9 cellular contexts compared by ENCODE assay signal in genomic region chr20:36841030-36841429, GRCh38. TPM values are rescaled to one million over a fixed set of nuclear protein-coding genes. Genes with fewer than 3 reads are reported as not detected.
DNase-seq lines count a peak whose midpoint lies in the region; ATAC-seq and TF ChIP-seq lines count a peak whose summit lies in the region.
"Not testable (repeated sequence)": the region's sequence is repeated elsewhere in the genome, so short reads cannot be mapped to it uniquely, and the experiment has no call there.
"Had no signal": no experiment of that assay in that cellular context is flagged by ENCODE, and none has a peak within 500 bp of the region (broad histone marks: within the 10 kb centered on the region; RNA-seq: fewer than 3 reads in every experiment).

No MANE protein-coding gene starts in this region.

- not testable (repeated sequence) for H3K79me2 ChIP-seq in GM23338 (replicated peaks; ENCODE audit: insufficient read depth)
- peaks cover 45% of the 10 kb centered on the region for H3K79me2 ChIP-seq in fibroblast of lung (ENCODE audit: control insufficient read depth, insufficient read depth, low read length)

- not testable (repeated sequence) for H3K4me2 ChIP-seq in GM23338; fibroblast of lung (ENCODE audit: extremely low read depth, insufficient read depth, low read length)

- not testable (repeated sequence) for H3K4me3 Mint-ChIP-seq in GM23338; activated CD8-positive, alpha-beta memory T cell treated with anti-CD3 and anti-CD28 coated beads, Interleukin-2, amount 10 ng/mL, durations not matched to agents 7 days and 5 days; MCF 10A (ENCODE audit: unreplicated experiment)
- peak overlapping the region; percentile 16 for H3K4me3 Mint-ChIP-seq in natural killer cell treated with Interleukin-12 subunit alpha and Interleukin-12 subunit beta and Interleukin-15 and Interleukin-18, amount 100 ng/mL, for 72 hours
- H3K4me3 Mint-ChIP-seq in stimulated activated naive B cell treated with anti-CD40 and anti-IgM and Interleukin-4, amounts not matched to agents 10 μg/mL and 1 μg/mL and 100 μg/mL, for 72 hours: peak overlapping the region in 1 of 2 donors; percentile 18

- H3K27ac ChIP-seq in GM23338 (ENCODE audit: low read depth): not testable (repeated sequence)
- H3K27ac ChIP-seq in SJCRH30: peak overlapping the region; percentile 37
- peak overlapping the region; percentile 57 for H3K27ac ChIP-seq in fibroblast of lung (ENCODE audit: insufficient read depth, low read length)

- not testable (repeated sequence) for H3K9me2 ChIP-seq in GM23338 (ENCODE audit: insufficient read depth)

- H3K9me3 ChIP-seq in SJCRH30 (replicated peaks); fibroblast of lung (ENCODE audit: control insufficient read depth, insufficient read depth, low read depth, low read length): not testable (repeated sequence)

- not testable (repeated sequence) for H3K4me3 ChIP-seq in GM23338; SJCRH30; fibroblast of lung (replicated peaks in 1 of 4; ENCODE audit: control extremely low read depth in 1 of 4, insufficient read depth in 1 of 4, low read depth in 3 of 4, low read length in 4 of 4)

- not testable (repeated sequence) for H3K9ac ChIP-seq in fibroblast of lung (ENCODE audit: insufficient read depth, low read length)

- H3K4me1 ChIP-seq in GM23338 (ENCODE audit: insufficient read depth) (peaks cover 13% of the 10 kb centered on the region; the same call in 1 of the 2 replicates), SJCRH30 (peaks cover 18% of the 10 kb centered on the region), fibroblast of lung (ENCODE audit: control insufficient read depth, extremely low read depth, insufficient read depth, low read length) (peaks cover 24% of the 10 kb centered on the region)

- H3K27ac Mint-ChIP-seq in GM23338: peak overlapping the region; percentile 36; the same call in 1 of the 2 replicates
- H3K27ac Mint-ChIP-seq in activated CD8-positive, alpha-beta memory T cell treated with anti-CD3 and anti-CD28 coated beads, Interleukin-2, amount 10 ng/mL, durations not matched to agents 7 days and 5 days: peak overlapping the region; percentile 78
- peak overlapping the region; percentile 50 for H3K27ac Mint-ChIP-seq in MCF 10A (ENCODE audit: low read depth, unreplicated experiment)
- H3K27ac Mint-ChIP-seq in natural killer cell treated with Interleukin-12 subunit alpha and Interleukin-12 subunit beta and Interleukin-15 and Interleukin-18, amount 100 ng/mL, for 72 hours: peak overlapping the region; percentile 80 to 95
- peak overlapping the region; percentile 86 for H3K27ac Mint-ChIP-seq in stimulated activated naive B cell treated with anti-CD40 and anti-IgM and Interleukin-4, amounts not matched to agents 10 μg/mL and 1 μg/mL and 100 μg/mL, for 72 hours

- H4K20me1 ChIP-seq in GM23338 (replicated peaks; ENCODE audit: insufficient read depth); fibroblast of lung (ENCODE audit: control insufficient read depth, extremely low read depth, insufficient read depth, low read length): not testable (repeated sequence)

- H3K27me3 ChIP-seq in GM23338 (ENCODE audit: insufficient read depth); SJCRH30; fibroblast of lung (ENCODE audit: control insufficient read depth, insufficient read depth, low read length): not testable (repeated sequence)

- H3K4me1 Mint-ChIP-seq in GM23338 (peaks cover 24% of the 10 kb centered on the region), MCF 10A (ENCODE audit: insufficient read depth, unreplicated experiment) (peaks cover 10% of the 10 kb centered on the region)
- peaks cover 32% of the 10 kb centered on the region for H3K4me1 Mint-ChIP-seq in activated CD8-positive, alpha-beta memory T cell treated with anti-CD3 and anti-CD28 coated beads, Interleukin-2, amount 10 ng/mL, durations not matched to agents 7 days and 5 days
- H3K4me1 Mint-ChIP-seq in natural killer cell treated with Interleukin-12 subunit alpha and Interleukin-12 subunit beta and Interleukin-15 and Interleukin-18, amount 100 ng/mL, for 72 hours (ENCODE audit: low read depth in 2 of 2): peaks cover 14 to 18% of the 10 kb centered on the region in 2 donors
- H3K4me1 Mint-ChIP-seq in stimulated activated naive B cell treated with anti-CD40 and anti-IgM and Interleukin-4, amounts not matched to agents 10 μg/mL and 1 μg/mL and 100 μg/mL, for 72 hours: peaks cover 42 to 76% of the 10 kb centered on the region in 2 donors

- intact Hi-C loops in MCF 10A (cut with micrococcal nuclease): not testable (repeated sequence)

- not testable (repeated sequence) for TF ChIP-seq CTCF in GM23338 (conservative IDR thresholded peaks at IDR 0.05; ENCODE audit: low read depth in 2 of 2); MCF 10A (IDR thresholded peaks at IDR 0.05; ENCODE audit: unreplicated experiment); fibroblast of lung (conservative IDR thresholded peaks at IDR 0.05 in 1 of 2, IDR thresholded peaks at IDR 0.05 in 1 of 2; ENCODE audit: low read depth in 1 of 2, low read length in 2 of 2)

- not testable (repeated sequence) for BruUV-seq in MCF 10A (replicated peaks; lab: Mats Ljungman, UMichigan)

- DNase-seq in GM23338 (ENCODE audit: low spot score); SJCRH30; activated CD8-positive, alpha-beta memory T cell treated with anti-CD3 and anti-CD28 coated beads, Interleukin-2, amount 10 ng/mL, durations not matched to agents 7 days and 5 days; MCF 10A (ENCODE audit: unreplicated experiment); fibroblast of lung (ENCODE audit: low read depth in 2 of 2); natural killer cell treated with Interleukin-12 subunit alpha and Interleukin-12 subunit beta and Interleukin-15 and Interleukin-18, amount 100 ng/mL, for 72 hours (ENCODE audit: low spot score); stimulated activated naive B cell treated with anti-CD40 and anti-IgM and Interleukin-4, amounts not matched to agents 10 μg/mL and 1 μg/mL and 100 μg/mL, for 72 hours: not testable (repeated sequence)

- H3K36me3 Mint-ChIP-seq in GM23338 (ENCODE audit: low read depth); activated CD8-positive, alpha-beta memory T cell treated with anti-CD3 and anti-CD28 coated beads, Interleukin-2, amount 10 ng/mL, durations not matched to agents 7 days and 5 days; natural killer cell treated with Interleukin-12 subunit alpha and Interleukin-12 subunit beta and Interleukin-15 and Interleukin-18, amount 100 ng/mL, for 72 hours: not testable (repeated sequence)
- H3K36me3 Mint-ChIP-seq in MCF 10A (ENCODE audit: insufficient read depth, unreplicated experiment): peaks cover 36% of the 10 kb centered on the region
- peaks cover 21 to 37% of the 10 kb centered on the region in 2 donors for H3K36me3 Mint-ChIP-seq in stimulated activated naive B cell treated with anti-CD40 and anti-IgM and Interleukin-4, amounts not matched to agents 10 μg/mL and 1 μg/mL and 100 μg/mL, for 72 hours

- not testable (repeated sequence) for H3F3A ChIP-seq in GM23338 (replicated peaks; ENCODE audit: low read depth)

- H3K36me3 ChIP-seq in GM23338 (ENCODE audit: insufficient read depth); SJCRH30: not testable (repeated sequence)
- peaks cover 13% of the 10 kb centered on the region for H3K36me3 ChIP-seq in fibroblast of lung (ENCODE audit: control insufficient read depth, insufficient read depth, low read length)

- peaks cover 12% of the 10 kb centered on the region for H3K27me3 Mint-ChIP-seq in GM23338 (ENCODE audit: insufficient read depth, low read depth, poor library complexity)
- H3K27me3 Mint-ChIP-seq in activated CD8-positive, alpha-beta memory T cell treated with anti-CD3 and anti-CD28 coated beads, Interleukin-2, amount 10 ng/mL, durations not matched to agents 7 days and 5 days; MCF 10A (ENCODE audit: insufficient read depth, unreplicated experiment); natural killer cell treated with Interleukin-12 subunit alpha and Interleukin-12 subunit beta and Interleukin-15 and Interleukin-18, amount 100 ng/mL, for 72 hours; stimulated activated naive B cell treated with anti-CD40 and anti-IgM and Interleukin-4, amounts not matched to agents 10 μg/mL and 1 μg/mL and 100 μg/mL, for 72 hours: not testable (repeated sequence)

- POLR2A ChIA-PET in MCF 10A (lab: Yijun Ruan, JAX): interaction anchor here (0.7 to 2.0 kb wide), 5 partner anchors 13 to 41 kb away, joined by 3 to 8 read pairs (median 4); a partner anchor contains a TSS

- ATAC-seq in GM23338; activated CD8-positive, alpha-beta memory T cell treated with anti-CD3 and anti-CD28 coated beads, Interleukin-2, amount 10 ng/mL, durations not matched to agents 7 days and 5 days; natural killer cell treated with Interleukin-12 subunit alpha and Interleukin-12 subunit beta and Interleukin-15 and Interleukin-18, amount 100 ng/mL, for 72 hours; stimulated activated naive B cell treated with anti-CD40 and anti-IgM and Interleukin-4, amounts not matched to agents 10 μg/mL and 1 μg/mL and 100 μg/mL, for 72 hours (replicated peaks): not testable (repeated sequence)

- CTCF ChIA-PET in activated CD8-positive, alpha-beta memory T cell treated with anti-CD3 and anti-CD28 coated beads, Interleukin-2, amount 10 ng/mL, durations not matched to agents 7 days and 5 days (lab: Charles Lee): interaction anchor here (1.3 to 3.3 kb wide), 3 partner anchors 20 to 33 kb away, joined by 4 to 17 read pairs (median 16); a partner anchor contains a TSS
- CTCF ChIA-PET in MCF 10A (lab: Yijun Ruan, JAX): interaction anchor here (0.6 to 0.8 kb wide), 3 partner anchors 13 to 1781 kb away, joined by 3 to 5 read pairs (median 3); a partner anchor contains a TSS

- H3K9me3 Mint-ChIP-seq in GM23338; activated CD8-positive, alpha-beta memory T cell treated with anti-CD3 and anti-CD28 coated beads, Interleukin-2, amount 10 ng/mL, durations not matched to agents 7 days and 5 days (ENCODE audit: low read depth); MCF 10A (ENCODE audit: unreplicated experiment); natural killer cell treated with Interleukin-12 subunit alpha and Interleukin-12 subunit beta and Interleukin-15 and Interleukin-18, amount 100 ng/mL, for 72 hours; stimulated activated naive B cell treated with anti-CD40 and anti-IgM and Interleukin-4, amounts not matched to agents 10 μg/mL and 1 μg/mL and 100 μg/mL, for 72 hours: not testable (repeated sequence)

- H2AFZ ChIP-seq in GM23338; fibroblast of lung (ENCODE audit: low read length): not testable (repeated sequence)

RNA-seq across cellular contexts. Expression of gene TLDC2, which starts 34.9 kb away (rescaled TPM):
- 0.38 and 0.85 TPM in 2 replicates for total RNA-seq in GM23338 (2014; rRNA removed; shearing (Covaris generic))
- polyA plus RNA-seq in GM23338 (2016; fragmentation: Nextera tagmentation; extraction: Ambion mirVana): 0.16 and 0.28 TPM in 2 replicates
- 1.8 and 1.9 TPM in 2 replicates for total RNA-seq in SJCRH30 (2014; rRNA removed; shearing (Covaris generic))
- total RNA-seq in activated CD8-positive, alpha-beta memory T cell treated with anti-CD3 and anti-CD28 coated beads, Interleukin-2, amount 10 ng/mL, durations not matched to agents 7 days and 5 days: not detected
- total RNA-seq in MCF 10A (2022): not detected in 2 replicates
- under 0.01 TPM in 1 of 2 replicates, not detected in the other for total RNA-seq in fibroblast of lung
- polyA plus RNA-seq in fibroblast of lung: 0.09 TPM in 2 replicates
- 0.06 TPM in 1 of 2 replicates, not detected in the other for polyA plus RNA-seq in fibroblast of lung (2012)
- not detected in 2 replicates for polyA minus RNA-seq in fibroblast of lung (ENCODE audit: low replicate concordance)
- total RNA-seq in natural killer cell treated with Interleukin-12 subunit alpha and Interleukin-12 subunit beta and Interleukin-15 and Interleukin-18, amount 100 ng/mL, for 72 hours: under 1 TPM in 1 of 2 donors, not detected in 1; 0.39 TPM
- total RNA-seq: Caco-2, cardiac septum had no signal

Comparison
In these comparisons a context has a peak if more than half of its experiments do, and no peak if none do; other contexts are left out.
1. H3K27ac Mint-ChIP-seq: peak in every context shown above with its lines; median percentile 88 in natural killer cell treated with Interleukin-12 subunit alpha and Interleukin-12 subunit beta and Interleukin-15 and Interleukin-18, amount 100 ng/mL, for 72 hours; 86 in stimulated activated naive B cell treated with anti-CD40 and anti-IgM and Interleukin-4, amounts not matched to agents 10 μg/mL and 1 μg/mL and 100 μg/mL, for 72 hours; 78 in activated CD8-positive, alpha-beta memory T cell treated with anti-CD3 and anti-CD28 coated beads, Interleukin-2, amount 10 ng/mL, durations not matched to agents 7 days and 5 days; 50 in MCF 10A; 36 in GM23338.